ENCODE assay signal across 29 cellular contexts in genomic region chr3:102885289-102885688, GRCh38.
"Had no signal": no experiment of that assay in that cellular context is flagged by ENCODE, and none has a peak within 500 bp of the region (broad histone marks: within the 10 kb centered on the region; RNA-seq: fewer than 3 reads in every experiment).

No MANE protein-coding gene starts in this region.

- H3K27me3 ChIP-seq: colonic mucosa, esophagus squamous epithelium, gastrocnemius medialis, heart right ventricle, left lung had no signal

- H3K36me3 ChIP-seq: colonic mucosa, esophagus squamous epithelium, gastrocnemius medialis, heart right ventricle, left lung, lower lobe of right lung had no signal

- ATAC-seq: effector memory CD8-positive, alpha-beta T cell; esophagus mucosa; gastrocnemius medialis; heart right ventricle; left cardiac atrium; left lung; left ventricle myocardium superior; lower lobe of right lung; mucosa of descending colon; naive thymus-derived CD8-positive, alpha-beta T cell had no signal

- H3K9me3 ChIP-seq: colonic mucosa, esophagus squamous epithelium, gastrocnemius medialis, heart right ventricle, left lung, lower lobe of right lung, mucosa of descending colon had no signal

- H3K4me3 ChIP-seq: colonic mucosa, esophagus squamous epithelium, gastrocnemius medialis, heart right ventricle, left lung, lower lobe of right lung, mucosa of descending colon had no signal

- DNase-seq: colonic mucosa; cortex of kidney; effector CD8-positive, alpha-beta T cell; effector memory CD8-positive, alpha-beta T cell; endodermal cell; erythroblast; esophagus squamous epithelium; foreskin fibroblast; foreskin melanocyte; gastrocnemius medialis; glutamatergic neuron; head of caudate nucleus; heart right ventricle; hypothalamus; left cardiac atrium; left lung; left ventricle myocardium superior; lower lobe of right lung; mesenchymal stem cell; mucosa of descending colon; naive B cell; naive thymus-derived CD8-positive, alpha-beta T cell had no signal

- H3K4me1 Mint-ChIP-seq: mesothelial cell of epicardium; naive B cell; naive thymus-derived CD8-positive, alpha-beta T cell had no signal

- H3K9me3 Mint-ChIP-seq: dendritic cell treated with granulocyte-macrophage colony-stimulating factor and Interleukin-4, amounts not matched to agents 40 ng/mL and 50 ng/mL, for 4 days; endodermal cell; mesothelial cell of epicardium had no signal

- H3K27me3 Mint-ChIP-seq: dendritic cell treated with granulocyte-macrophage colony-stimulating factor and Interleukin-4, amounts not matched to agents 40 ng/mL and 50 ng/mL, for 4 days; effector memory CD8-positive, alpha-beta T cell; naive B cell; naive thymus-derived CD8-positive, alpha-beta T cell had no signal

- H3K27ac Mint-ChIP-seq: dendritic cell treated with granulocyte-macrophage colony-stimulating factor and Interleukin-4, amounts not matched to agents 40 ng/mL and 50 ng/mL, for 4 days; effector memory CD8-positive, alpha-beta T cell; endodermal cell; mesothelial cell of epicardium; naive B cell; naive thymus-derived CD8-positive, alpha-beta T cell had no signal

- H3K27ac ChIP-seq: colonic mucosa, epithelial cell of prostate, esophagus squamous epithelium, gastrocnemius medialis, heart right ventricle, left lung, lower lobe of right lung had no signal

- FAIRE-seq: endometrium, islet of Langerhans, keratinocyte had no signal

- H3K4me1 ChIP-seq: colonic mucosa, esophagus squamous epithelium, gastrocnemius medialis, heart right ventricle, left lung, lower lobe of right lung had no signal

- H3K4me3 Mint-ChIP-seq: dendritic cell treated with granulocyte-macrophage colony-stimulating factor and Interleukin-4, amounts not matched to agents 40 ng/mL and 50 ng/mL, for 4 days; effector memory CD8-positive, alpha-beta T cell; endodermal cell; mesothelial cell of epicardium; naive B cell; naive thymus-derived CD8-positive, alpha-beta T cell had no signal

- H3K36me3 Mint-ChIP-seq: mesothelial cell of epicardium; naive B cell; naive thymus-derived CD8-positive, alpha-beta T cell had no signal
